In genomic region chr18:66727991-66728390, GRCh38 we compare ENCODE assay signal across 16 cellular contexts.
DNase-seq lines count a peak whose midpoint lies in the region; FAIRE-seq and TF ChIP-seq lines count a peak whose summit lies in the region.
"Had no signal": no experiment of that assay in that cellular context is flagged by ENCODE, and none has a peak within 500 bp of the region (broad histone marks: within the 10 kb centered on the region; RNA-seq: fewer than 3 reads in every experiment).

No MANE protein-coding gene starts in this region.

- H3K4me3 Mint-ChIP-seq in activated CD4-positive, alpha-beta memory T cell treated with anti-CD3 and anti-CD28 coated beads, Interleukin-2, amount 10 ng/mL, durations not matched to agents 7 days and 5 days: no peak overlapping the region
- no peak overlapping the region for H3K4me3 Mint-ChIP-seq in activated naive CD4-positive, alpha-beta T cell treated with anti-CD3 and anti-CD28 coated beads, Interleukin-2, amount 10 ng/mL, durations not matched to agents 7 days and 5 days
- H3K4me3 Mint-ChIP-seq: CD8-positive, alpha-beta T cell had no signal

- TF ChIP-seq CTCF in A673 (conservative IDR thresholded peaks at IDR 0.05; ENCODE audit: low read depth, low read length): no peak
- no peak for TF ChIP-seq CTCF in D721Med (IDR thresholded peaks at IDR 0.05; ENCODE audit: insufficient read depth, missing control alignments)
- TF ChIP-seq CTCF in bronchial epithelial cell (IDR thresholded peaks at IDR 0.05; ENCODE audit: insufficient read depth, low read length, severe bottlenecking): no peak

- H3K36me3 Mint-ChIP-seq in activated CD4-positive, alpha-beta memory T cell treated with anti-CD3 and anti-CD28 coated beads, Interleukin-2, amount 10 ng/mL, durations not matched to agents 7 days and 5 days (ENCODE audit: low read depth): no peaks in the 10 kb centered on the region
- H3K36me3 Mint-ChIP-seq in activated naive CD4-positive, alpha-beta T cell treated with anti-CD3 and anti-CD28 coated beads, Interleukin-2, amount 10 ng/mL, durations not matched to agents 7 days and 5 days: no peaks in the 10 kb centered on the region
- H3K36me3 Mint-ChIP-seq: CD8-positive, alpha-beta T cell had no signal

- peaks cover 5% of the 10 kb centered on the region for H3K9me3 Mint-ChIP-seq in activated CD4-positive, alpha-beta memory T cell treated with anti-CD3 and anti-CD28 coated beads, Interleukin-2, amount 10 ng/mL, durations not matched to agents 7 days and 5 days
- no peaks in the 10 kb centered on the region for H3K9me3 Mint-ChIP-seq in activated naive CD4-positive, alpha-beta T cell treated with anti-CD3 and anti-CD28 coated beads, Interleukin-2, amount 10 ng/mL, durations not matched to agents 7 days and 5 days

- H3K4me3 ChIP-seq in A673 (ENCODE audit: low read depth, low read length, poor library complexity, severe bottlenecking) (no peak overlapping the region), bronchial epithelial cell (ENCODE audit: low read depth, low read length) (no peak overlapping the region)

- BruUV-seq in A673 (replicated peaks; lab: Mats Ljungman, UMichigan): no TSS peak

- H3K36me3 ChIP-seq in A673 (ENCODE audit: insufficient read depth, low read length, poor library complexity, severe bottlenecking): no peaks in the 10 kb centered on the region
- H3K36me3 ChIP-seq in bronchial epithelial cell (ENCODE audit: control insufficient read depth, insufficient read depth, low read length): no peaks in the 10 kb centered on the region

- no peak overlapping the region for H3K27ac ChIP-seq in A673 (ENCODE audit: low read depth, low read length, poor library complexity, severe bottlenecking)
- H3K27ac ChIP-seq: KMS-11 had no signal

- H3K9me3 ChIP-seq in A673 (ENCODE audit: low read depth, low read length, poor library complexity, severe bottlenecking): no peaks in the 10 kb centered on the region

- peak; percentile 24 for DNase-seq in A673 (ENCODE audit: low spot score)
- no peak for DNase-seq in D721Med (ENCODE audit: insufficient read length, low spot score)
- peak; percentile 73 for DNase-seq in NOMO-1 treated with DMSO at 0.1 percent for 48 hours (lab: John Stamatoyannopoulos, UW; ENCODE audit: unreplicated experiment)
- peak; percentile 33 for DNase-seq in bronchial epithelial cell (ENCODE audit: low read depth)
- no peak for DNase-seq in activated CD4-positive, alpha-beta T cell treated with anti-CD3 and anti-CD28 coated beads for 48 hours
- no peak for DNase-seq in activated CD4-positive, alpha-beta memory T cell treated with anti-CD3 and anti-CD28 coated beads, Interleukin-2, amount 10 ng/mL, durations not matched to agents 7 days and 5 days
- DNase-seq in NK-92 (lab: John Stamatoyannopoulos, UW; ENCODE audit: unreplicated experiment): no peak
- no peak for DNase-seq in activated naive CD4-positive, alpha-beta T cell treated with anti-CD3 and anti-CD28 coated beads, Interleukin-2, amount 10 ng/mL, durations not matched to agents 7 days and 5 days
- DNase-seq: CD8-positive, alpha-beta T cell; DMS 273 treated with DMSO at 0.1 percent for 48 hours; NCI-H345; NCI-H526 treated with DMSO at 0.1 percent for 48 hours; SHP77 treated with DMSO at 0.1 percent for 48 hours had no signal

- H3K4me1 Mint-ChIP-seq in activated CD4-positive, alpha-beta memory T cell treated with anti-CD3 and anti-CD28 coated beads, Interleukin-2, amount 10 ng/mL, durations not matched to agents 7 days and 5 days: no peaks in the 10 kb centered on the region
- no peaks in the 10 kb centered on the region for H3K4me1 Mint-ChIP-seq in activated naive CD4-positive, alpha-beta T cell treated with anti-CD3 and anti-CD28 coated beads, Interleukin-2, amount 10 ng/mL, durations not matched to agents 7 days and 5 days

- H3K27ac Mint-ChIP-seq in activated CD4-positive, alpha-beta memory T cell treated with anti-CD3 and anti-CD28 coated beads, Interleukin-2, amount 10 ng/mL, durations not matched to agents 7 days and 5 days: no peak overlapping the region
- H3K27ac Mint-ChIP-seq in activated naive CD4-positive, alpha-beta T cell treated with anti-CD3 and anti-CD28 coated beads, Interleukin-2, amount 10 ng/mL, durations not matched to agents 7 days and 5 days: no peak overlapping the region
- H3K27ac Mint-ChIP-seq: CD8-positive, alpha-beta T cell had no signal

- peak; percentile 98 for FAIRE-seq in D721Med (lab: Jason Lieb, UNC)
- no peak for FAIRE-seq in bronchial epithelial cell (lab: Jason Lieb, UNC)
- FAIRE-seq: H1, RCC 7860 had no signal

- H3K27me3 Mint-ChIP-seq in activated CD4-positive, alpha-beta memory T cell treated with anti-CD3 and anti-CD28 coated beads, Interleukin-2, amount 10 ng/mL, durations not matched to agents 7 days and 5 days: no peaks in the 10 kb centered on the region
- H3K27me3 Mint-ChIP-seq in activated naive CD4-positive, alpha-beta T cell treated with anti-CD3 and anti-CD28 coated beads, Interleukin-2, amount 10 ng/mL, durations not matched to agents 7 days and 5 days: no peaks in the 10 kb centered on the region

- intact Hi-C loops in A673 (cut with micrococcal nuclease; ENCODE audit: unreplicated experiment): no loop called here

- POLR2A ChIA-PET in A673 (lab: Charles Lee; ENCODE audit: low non-redundant PET): no interaction called here
- POLR2A ChIA-PET in activated CD4-positive, alpha-beta memory T cell treated with anti-CD3 and anti-CD28 coated beads, Interleukin-2, amount 10 ng/mL, durations not matched to agents 7 days and 5 days (lab: Charles Lee): no interaction called here

- no peaks in the 10 kb centered on the region for H3K4me1 ChIP-seq in A673 (ENCODE audit: insufficient read depth, low read length, poor library complexity, severe bottlenecking)

- H3K27me3 ChIP-seq in A673 (replicated peaks; ENCODE audit: insufficient read depth, low read depth, low read length, poor library complexity) (no peaks in the 10 kb centered on the region), bronchial epithelial cell (ENCODE audit: control insufficient read depth, insufficient read depth, low read length) (no peaks in the 10 kb centered on the region)

- CTCF ChIA-PET in A673 (lab: Charles Lee): no interaction called here
- CTCF ChIA-PET in activated CD4-positive, alpha-beta memory T cell treated with anti-CD3 and anti-CD28 coated beads, Interleukin-2, amount 10 ng/mL, durations not matched to agents 7 days and 5 days (lab: Charles Lee): no interaction called here
- CTCF ChIA-PET in activated naive CD4-positive, alpha-beta T cell treated with anti-CD3 and anti-CD28 coated beads, Interleukin-2, amount 10 ng/mL, durations not matched to agents 7 days and 5 days (lab: Charles Lee): no interaction called here

Comparison
In these comparisons a context has a peak if more than half of its experiments do, and no peak if none do; other contexts are left out.
1. DNase-seq: peak in A673 (single experiment), NOMO-1 treated with DMSO at 0.1 percent for 48 hours (single experiment) and bronchial epithelial cell (single experiment); none in D721Med (single experiment), activated CD4-positive, alpha-beta T cell treated with anti-CD3 and anti-CD28 coated beads for 48 hours (single experiment), activated CD4-positive, alpha-beta memory T cell treated with anti-CD3 and anti-CD28 coated beads, Interleukin-2, amount 10 ng/mL, durations not matched to agents 7 days and 5 days (single experiment), NK-92 (single experiment) and activated naive CD4-positive, alpha-beta T cell treated with anti-CD3 and anti-CD28 coated beads, Interleukin-2, amount 10 ng/mL, durations not matched to agents 7 days and 5 days (single experiment).